ENCODE assay signal across 8 cellular contexts in the genomic region with DNA sequence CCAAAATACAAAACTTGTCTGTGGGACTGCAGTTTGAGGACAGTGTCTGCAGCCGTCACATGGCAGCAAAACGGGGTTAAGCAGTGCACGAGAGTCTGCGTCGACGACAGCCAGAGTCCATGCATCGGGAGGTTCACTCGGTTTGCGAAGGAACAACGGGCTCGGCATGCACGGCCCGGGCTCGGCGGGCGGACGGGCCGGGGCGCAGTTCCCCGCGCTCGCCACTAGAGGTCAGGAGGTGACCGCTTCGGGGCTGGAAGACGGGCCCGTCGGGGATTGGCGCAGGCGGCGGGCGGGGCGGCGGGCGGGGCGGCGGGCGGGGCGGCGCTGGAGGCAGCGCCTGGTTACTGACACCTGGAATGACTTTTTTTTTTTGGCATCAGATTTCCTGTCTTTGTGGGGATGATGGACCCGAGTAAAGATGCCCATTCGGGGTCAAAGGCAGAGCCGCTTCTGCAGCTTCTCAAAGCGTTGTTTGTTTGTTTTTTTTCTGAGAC. TPM values are rescaled to one million over a fixed set of nuclear protein-coding genes. Genes with fewer than 3 reads are reported as not detected.
DNase-seq lines count a peak whose midpoint lies in the region; ATAC-seq, FAIRE-seq and TF ChIP-seq lines count a peak whose summit lies in the region.

No MANE protein-coding gene starts in this region.

- no peaks in the 10 kb centered on the region for H3K9me3 ChIP-seq in cardiac muscle cell (ENCODE audit: low read depth)
- H3K9me3 ChIP-seq in psoas muscle, result no peaks in the 10 kb centered on the region

- POLR2A ChIA-PET in activated naive CD8-positive, alpha-beta T cell treated with anti-CD3 and anti-CD28 coated beads, Interleukin-2, amount 10 ng/mL, durations not matched to agents 7 days and 5 days (lab: Charles Lee), result no interaction called here

- TF ChIP-seq CTCF in LNCaP clone FGC (IDR thresholded peaks at IDR 0.05; ENCODE audit: control insufficient read depth, extremely low read depth, insufficient read depth), result peak; percentile 85
- peak; percentile 75 for TF ChIP-seq CTCF in cardiac muscle cell (IDR thresholded peaks at IDR 0.05; ENCODE audit: low read depth, low read length)
- peak; percentile 94 for TF ChIP-seq CTCF in psoas muscle (IDR thresholded peaks at IDR 0.05)

- peak; percentile 84 for ATAC-seq in activated naive CD8-positive, alpha-beta T cell treated with anti-CD3 and anti-CD28 coated beads, Interleukin-2, amount 10 ng/mL, durations not matched to agents 7 days and 5 days (ENCODE audit: low read depth)
- ATAC-seq in psoas muscle, result peak; percentile 91 to 97 (median 94)

- no peaks in the 10 kb centered on the region for H3K4me1 ChIP-seq in cardiac muscle cell (ENCODE audit: low read depth)
- H3K4me1 ChIP-seq in psoas muscle, result no peaks in the 10 kb centered on the region

- no peaks in the 10 kb centered on the region for H3K9me3 Mint-ChIP-seq in activated naive CD8-positive, alpha-beta T cell treated with anti-CD3 and anti-CD28 coated beads, Interleukin-2, amount 10 ng/mL, durations not matched to agents 7 days and 5 days

- H3K27me3 ChIP-seq in cardiac muscle cell (peaks cover 15% of the 10 kb centered on the region), psoas muscle (ENCODE audit: insufficient read depth in 3 of 3, low read length in 2 of 3) (no peaks in the 10 kb centered on the region)

- H3K4me1 Mint-ChIP-seq in activated naive CD8-positive, alpha-beta T cell treated with anti-CD3 and anti-CD28 coated beads, Interleukin-2, amount 10 ng/mL, durations not matched to agents 7 days and 5 days, result peaks cover 2% of the 10 kb centered on the region

- no peaks in the 10 kb centered on the region for H3K27me3 Mint-ChIP-seq in activated naive CD8-positive, alpha-beta T cell treated with anti-CD3 and anti-CD28 coated beads, Interleukin-2, amount 10 ng/mL, durations not matched to agents 7 days and 5 days

- no peak overlapping the region for H3K27ac Mint-ChIP-seq in activated naive CD8-positive, alpha-beta T cell treated with anti-CD3 and anti-CD28 coated beads, Interleukin-2, amount 10 ng/mL, durations not matched to agents 7 days and 5 days

- peak; percentile 10 to 33 for DNase-seq in NCI-H187 (lab: John Stamatoyannopoulos, UW)
- DNase-seq in NCI-H187 treated with DMSO at 0.1 percent for 48 hours (lab: John Stamatoyannopoulos, UW), result no peak
- DNase-seq in LNCaP clone FGC (ENCODE audit: low read depth), result no peak
- DNase-seq in SW 1271 (lab: John Stamatoyannopoulos, UW), result peak; percentile 29 to 69
- peak; percentile 93 for DNase-seq in activated naive CD8-positive, alpha-beta T cell treated with anti-CD3 and anti-CD28 coated beads, Interleukin-2, amount 10 ng/mL, durations not matched to agents 7 days and 5 days
- peak; percentile 76 to 86 for DNase-seq in cardiac muscle cell (ENCODE audit: low read depth in 1 of 2, low spot score in 1 of 2)
- peak; percentile 84 to 93 for DNase-seq in psoas muscle
- peak; percentile 85 for DNase-seq in urothelium cell line (ENCODE audit: low spot score)

- H3K4me3 Mint-ChIP-seq in activated naive CD8-positive, alpha-beta T cell treated with anti-CD3 and anti-CD28 coated beads, Interleukin-2, amount 10 ng/mL, durations not matched to agents 7 days and 5 days, result no peak overlapping the region

- H3K4me3 ChIP-seq in LNCaP clone FGC (ENCODE audit: low read depth, low read length), result no peak overlapping the region
- no peak overlapping the region for H3K4me3 ChIP-seq in cardiac muscle cell
- H3K4me3 ChIP-seq in psoas muscle, result no peak overlapping the region

- no peak for FAIRE-seq in urothelium cell line (lab: Jason Lieb, UNC)

- H3K36me3 ChIP-seq in cardiac muscle cell, result no peaks in the 10 kb centered on the region
- H3K36me3 ChIP-seq in psoas muscle (ENCODE audit: insufficient read depth in 1 of 2, low read depth in 1 of 2), result no peaks in the 10 kb centered on the region

- intact Hi-C loops in psoas muscle (cut with DNase I), result loop anchor here in 1 of 2 donors (2.0 kb wide), 1 partner anchor 243 kb away; no protein-coding TSS in a partner anchor

- H3K36me3 Mint-ChIP-seq in activated naive CD8-positive, alpha-beta T cell treated with anti-CD3 and anti-CD28 coated beads, Interleukin-2, amount 10 ng/mL, durations not matched to agents 7 days and 5 days, result no peaks in the 10 kb centered on the region

- 2% methylated on average over 25 to 44 of the region's 44 CpGs for WGBS in psoas muscle, 3 donors

- no peak overlapping the region for H3K27ac ChIP-seq in cardiac muscle cell
- H3K27ac ChIP-seq in psoas muscle, result no peak overlapping the region

RNA-seq across cellular contexts. Expression of a gene that starts 6.5 kb away (rescaled TPM):
- total RNA-seq in activated naive CD8-positive, alpha-beta T cell treated with anti-CD3 and anti-CD28 coated beads, Interleukin-2, amount 10 ng/mL, durations not matched to agents 7 days and 5 days, result not detected
- total RNA-seq in cardiac muscle cell, result not detected in 2 replicates
- not detected in 2 replicates for polyA plus RNA-seq in cardiac muscle cell
- not detected for total RNA-seq in psoas muscle
- polyA plus RNA-seq in psoas muscle, result not detected

RNA-seq across cellular contexts. Expression of a gene that starts 37.6 kb away (rescaled TPM):
- not detected for total RNA-seq in activated naive CD8-positive, alpha-beta T cell treated with anti-CD3 and anti-CD28 coated beads, Interleukin-2, amount 10 ng/mL, durations not matched to agents 7 days and 5 days
- total RNA-seq in cardiac muscle cell, result 0.35 and 1.6 TPM in 2 replicates
- 0.21 and 0.85 TPM in 2 replicates for polyA plus RNA-seq in cardiac muscle cell
- 1 to 10 TPM; 3.0 to 6.3 (median 3.7) TPM for total RNA-seq in psoas muscle
- polyA plus RNA-seq in psoas muscle, result 1 to 10 TPM; 1.7 to 3.9 (median 2.6) TPM

Comparison
In these comparisons a context has a peak if more than half of its experiments do, and no peak if none do; other contexts are left out.
1. DNase-seq: peak in NCI-H187 (2 of 2), SW 1271 (2 of 2), activated naive CD8-positive, alpha-beta T cell treated with anti-CD3 and anti-CD28 coated beads, Interleukin-2, amount 10 ng/mL, durations not matched to agents 7 days and 5 days (single experiment), cardiac muscle cell (2 of 2), psoas muscle (2 of 2) and urothelium cell line (single experiment); none in NCI-H187 treated with DMSO at 0.1 percent for 48 hours (single experiment) and LNCaP clone FGC (single experiment).
2. Peak in every context shown above with its lines, with median percentiles within 50 percentile points of each other: CTCF ChIP-seq.